In the genomic region with DNA sequence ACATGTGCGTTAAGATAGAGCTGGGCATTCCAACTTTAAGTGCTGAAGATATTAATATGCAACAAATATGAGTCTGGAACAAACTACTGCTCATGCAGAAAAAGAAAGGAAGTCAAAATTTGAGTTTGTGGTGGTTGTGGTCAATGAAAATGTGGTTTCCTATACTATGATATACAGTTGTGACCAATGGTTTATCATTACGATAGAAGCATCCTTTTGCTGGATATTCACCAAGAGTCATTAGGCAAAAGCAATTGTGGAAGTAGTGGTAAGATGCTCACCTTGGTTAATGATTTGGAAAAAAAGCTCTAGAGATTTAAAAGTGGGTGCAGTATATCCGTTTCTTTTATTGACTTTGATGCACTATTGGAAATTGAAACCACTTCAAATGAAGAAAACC, we compare ENCODE assay signal across 28 cellular contexts.
DNase-seq lines count a peak whose midpoint lies in the region; ATAC-seq and TF ChIP-seq lines count a peak whose summit lies in the region.
"Had no signal": no experiment of that assay in that cellular context is flagged by ENCODE, and none has a peak within 500 bp of the region (broad histone marks: within the 10 kb centered on the region; RNA-seq: fewer than 3 reads in every experiment).

No MANE protein-coding gene starts in this region.

- DNase-seq in ELR (ENCODE audit: low read depth) (peak; percentile 1), OCI-M1 (lab: John Stamatoyannopoulos, UW) (peak; percentile 32), natural killer cell (no peak), hippocampal formation (lab: John Stamatoyannopoulos, UW) (no peak)
- no peak for DNase-seq in activated CD8-positive, alpha-beta memory T cell treated with anti-CD3 and anti-CD28 coated beads, Interleukin-2, amount 10 ng/mL, durations not matched to agents 7 days and 5 days
- DNase-seq: AML-193; C1 segment of cervical spinal cord; Caco-2; CD4-positive, alpha-beta memory T cell; DMS79 treated with DMSO at 0.1 percent for 48 hours; HCEC 1CT; IMR-90; NCI-H1092; NCI-H1417 treated with DMSO at 0.1 percent for 48 hours; NCI-H1694 treated with DMSO at 0.1 percent for 48 hours; NCI-H2081; NCI-H2171 treated with DMSO at 0.1 percent for 48 hours; NCI-H345; NCI-H510A treated with DMSO at 0.1 percent for 48 hours; NCI-H774; NK-92 treated with Interleukin-12 subunit alpha and Interleukin-12 subunit beta, amount 100 ng/mL, for 24 hours; PC-9; Right ventricle myocardium superior; RPMI8226; T-cell had no signal

- no peaks in the 10 kb centered on the region for H3K4me1 Mint-ChIP-seq in activated CD8-positive, alpha-beta memory T cell treated with anti-CD3 and anti-CD28 coated beads, Interleukin-2, amount 10 ng/mL, durations not matched to agents 7 days and 5 days
- no peaks in the 10 kb centered on the region for H3K4me1 Mint-ChIP-seq in natural killer cell
- H3K4me1 Mint-ChIP-seq: CD4-positive, alpha-beta memory T cell; T-cell had no signal

- CTCF ChIA-PET in activated CD8-positive, alpha-beta memory T cell treated with anti-CD3 and anti-CD28 coated beads, Interleukin-2, amount 10 ng/mL, durations not matched to agents 7 days and 5 days (lab: Charles Lee), result no interaction called here

- H3K4me3 Mint-ChIP-seq in activated CD8-positive, alpha-beta memory T cell treated with anti-CD3 and anti-CD28 coated beads, Interleukin-2, amount 10 ng/mL, durations not matched to agents 7 days and 5 days, result no peak overlapping the region
- H3K4me3 Mint-ChIP-seq in natural killer cell, result no peak overlapping the region
- H3K4me3 Mint-ChIP-seq: CD4-positive, alpha-beta memory T cell; T-cell had no signal

- H3K36me3 Mint-ChIP-seq in activated CD8-positive, alpha-beta memory T cell treated with anti-CD3 and anti-CD28 coated beads, Interleukin-2, amount 10 ng/mL, durations not matched to agents 7 days and 5 days, result no peaks in the 10 kb centered on the region
- H3K36me3 Mint-ChIP-seq in natural killer cell, result peaks cover 5% of the 10 kb centered on the region
- H3K36me3 Mint-ChIP-seq: CD4-positive, alpha-beta memory T cell; T-cell had no signal

- ATAC-seq in GM19467 (IDR thresholded peaks at IDR 0.05; ENCODE audit: unreplicated experiment), result peak; percentile 69
- ATAC-seq in HG03457 (IDR thresholded peaks at IDR 0.05; ENCODE audit: unreplicated experiment), result peak; percentile 73
- no peak for ATAC-seq in activated CD8-positive, alpha-beta memory T cell treated with anti-CD3 and anti-CD28 coated beads, Interleukin-2, amount 10 ng/mL, durations not matched to agents 7 days and 5 days
- no peak for ATAC-seq in natural killer cell
- ATAC-seq: A549, T-cell had no signal

- H3K27ac Mint-ChIP-seq in activated CD8-positive, alpha-beta memory T cell treated with anti-CD3 and anti-CD28 coated beads, Interleukin-2, amount 10 ng/mL, durations not matched to agents 7 days and 5 days, result no peak overlapping the region
- H3K27ac Mint-ChIP-seq in natural killer cell, result no peak overlapping the region
- H3K27ac Mint-ChIP-seq: CD4-positive, alpha-beta memory T cell; T-cell had no signal

- TF ChIP-seq CTCF in natural killer cell (IDR thresholded peaks at IDR 0.05), result no peak

- intact Hi-C loops in natural killer cell (cut with micrococcal nuclease), result no loop called here

- H3K9me3 Mint-ChIP-seq in activated CD8-positive, alpha-beta memory T cell treated with anti-CD3 and anti-CD28 coated beads, Interleukin-2, amount 10 ng/mL, durations not matched to agents 7 days and 5 days (ENCODE audit: low read depth), result peaks cover 2% of the 10 kb centered on the region
- H3K9me3 Mint-ChIP-seq in natural killer cell, result peaks cover 4 to 8% of the 10 kb centered on the region in 2 donors
- H3K9me3 Mint-ChIP-seq: T-cell had no signal

- no peaks in the 10 kb centered on the region for H3K27me3 Mint-ChIP-seq in activated CD8-positive, alpha-beta memory T cell treated with anti-CD3 and anti-CD28 coated beads, Interleukin-2, amount 10 ng/mL, durations not matched to agents 7 days and 5 days
- H3K27me3 Mint-ChIP-seq in natural killer cell (ENCODE audit: low read depth in 2 of 2), result no peaks in the 10 kb centered on the region
- H3K27me3 Mint-ChIP-seq: CD4-positive, alpha-beta memory T cell; T-cell had no signal

Comparison
In these comparisons a context has a peak if more than half of its experiments do, and no peak if none do; other contexts are left out.
1. DNase-seq: peak in ELR (single experiment) and OCI-M1 (single experiment); none in activated CD8-positive, alpha-beta memory T cell treated with anti-CD3 and anti-CD28 coated beads, Interleukin-2, amount 10 ng/mL, durations not matched to agents 7 days and 5 days (single experiment), natural killer cell (single experiment) and hippocampal formation (0 of 2).
2. ATAC-seq: peak in GM19467 (single experiment) and HG03457 (single experiment); none in activated CD8-positive, alpha-beta memory T cell treated with anti-CD3 and anti-CD28 coated beads, Interleukin-2, amount 10 ng/mL, durations not matched to agents 7 days and 5 days (single experiment) and natural killer cell (0 of 3).